In the genomic region with DNA sequence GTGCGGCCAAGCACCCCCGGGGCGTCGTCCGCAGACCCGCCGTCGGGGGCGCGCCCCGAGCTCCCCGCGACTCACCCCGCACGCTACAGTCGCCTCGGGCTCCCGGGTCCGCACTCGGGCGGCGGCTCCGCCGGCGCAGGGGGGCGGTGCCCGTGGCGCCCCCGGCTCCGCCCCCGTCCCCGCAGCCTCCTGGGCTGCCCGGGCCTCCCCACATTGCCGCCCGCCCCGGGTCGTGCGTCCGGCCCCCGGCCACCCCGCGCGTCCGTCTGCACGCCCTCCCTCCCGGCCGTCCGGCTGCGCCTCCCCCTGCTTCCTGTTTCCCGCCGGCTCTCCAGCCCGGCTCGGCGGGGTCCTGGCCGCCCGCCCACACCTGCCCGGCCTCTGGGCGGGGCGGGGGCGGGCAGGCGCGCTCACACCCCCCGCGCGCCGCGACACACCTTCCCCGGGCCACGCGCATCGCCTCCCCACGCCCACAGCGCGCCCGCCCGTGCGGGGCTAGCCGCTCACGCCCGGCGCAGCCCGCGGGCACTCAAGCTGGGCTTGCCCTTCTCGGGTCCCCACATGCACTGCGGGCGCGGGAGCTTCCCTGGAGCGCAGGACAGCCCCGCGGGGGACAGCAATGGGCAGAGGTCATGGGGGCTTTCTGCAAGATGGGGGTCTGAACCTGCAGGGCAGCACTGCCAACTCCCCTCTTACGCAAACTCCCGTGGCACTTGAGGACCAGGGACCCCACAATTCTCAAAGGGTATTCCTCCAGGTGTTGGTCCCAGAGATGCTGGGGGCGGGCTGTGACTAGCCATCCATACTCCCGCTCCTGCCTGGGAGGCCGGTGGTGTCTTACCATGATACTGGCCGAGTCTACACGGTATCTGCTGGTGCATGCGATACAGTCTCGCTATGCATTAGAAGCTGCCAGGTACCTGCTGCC, we compare ENCODE assay signal across 8 cellular contexts. TPM values are rescaled to one million over a fixed set of nuclear protein-coding genes. Genes with fewer than 3 reads are reported as not detected.
DNase-seq lines count a peak whose midpoint lies in the region; FAIRE-seq and TF ChIP-seq lines count a peak whose summit lies in the region.

A gene with protein sequence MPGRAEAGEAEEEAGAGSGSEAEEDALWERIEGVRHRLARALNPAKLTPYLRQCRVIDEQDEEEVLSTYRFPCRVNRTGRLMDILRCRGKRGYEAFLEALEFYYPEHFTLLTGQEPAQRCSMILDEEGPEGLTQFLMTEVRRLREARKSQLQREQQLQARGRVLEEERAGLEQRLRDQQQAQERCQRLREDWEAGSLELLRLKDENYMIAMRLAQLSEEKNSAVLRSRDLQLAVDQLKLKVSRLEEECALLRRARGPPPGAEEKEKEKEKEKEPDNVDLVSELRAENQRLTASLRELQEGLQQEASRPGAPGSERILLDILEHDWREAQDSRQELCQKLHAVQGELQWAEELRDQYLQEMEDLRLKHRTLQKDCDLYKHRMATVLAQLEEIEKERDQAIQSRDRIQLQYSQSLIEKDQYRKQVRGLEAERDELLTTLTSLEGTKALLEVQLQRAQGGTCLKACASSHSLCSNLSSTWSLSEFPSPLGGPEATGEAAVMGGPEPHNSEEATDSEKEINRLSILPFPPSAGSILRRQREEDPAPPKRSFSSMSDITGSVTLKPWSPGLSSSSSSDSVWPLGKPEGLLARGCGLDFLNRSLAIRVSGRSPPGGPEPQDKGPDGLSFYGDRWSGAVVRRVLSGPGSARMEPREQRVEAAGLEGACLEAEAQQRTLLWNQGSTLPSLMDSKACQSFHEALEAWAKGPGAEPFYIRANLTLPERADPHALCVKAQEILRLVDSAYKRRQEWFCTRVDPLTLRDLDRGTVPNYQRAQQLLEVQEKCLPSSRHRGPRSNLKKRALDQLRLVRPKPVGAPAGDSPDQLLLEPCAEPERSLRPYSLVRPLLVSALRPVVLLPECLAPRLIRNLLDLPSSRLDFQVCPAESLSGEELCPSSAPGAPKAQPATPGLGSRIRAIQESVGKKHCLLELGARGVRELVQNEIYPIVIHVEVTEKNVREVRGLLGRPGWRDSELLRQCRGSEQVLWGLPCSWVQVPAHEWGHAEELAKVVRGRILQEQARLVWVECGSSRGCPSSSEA (minus strand): TSS at position 148 of the 928 bp plus-strand sequence. CDS start 215 bp downstream, outside the sequence.

- peak in 1 of 2 donors; percentile 15 for TF ChIP-seq POLR2A in adrenal gland (IDR thresholded peaks at IDR 0.05)

- intact Hi-C loops in adrenal gland (cut with DNase I): no loop called here

- H3K27ac ChIP-seq in HUES6 (ENCODE audit: low read depth, low read length): no peak within 1 kb of the TSS
- peak within 1 kb of the TSS in 3 of 5 donors; percentile 41 to 66 (median 42) for H3K27ac ChIP-seq in adrenal gland
- peak within 1 kb of the TSS; percentile 68 to 98 for H3K27ac ChIP-seq in small intestine (ENCODE audit: low read depth in 1 of 2, low read length in 1 of 2)

- FAIRE-seq in small intestine (lab: Jason Lieb, UNC): no peak
- no peak for FAIRE-seq in D721Med (lab: Jason Lieb, UNC)

- peaks cover 7% of the 10 kb centered on the region for H3K27me3 ChIP-seq in BE2C
- H3K27me3 ChIP-seq in HUES6 (ENCODE audit: control insufficient read depth, insufficient read depth, low read length): peaks cover 28% of the 10 kb centered on the region
- no peaks in the 10 kb centered on the region for H3K27me3 ChIP-seq in adrenal gland
- H3K27me3 ChIP-seq in iPS-15b (ENCODE audit: control insufficient read depth, insufficient read depth, low read length): peaks cover 23% of the 10 kb centered on the region
- peaks cover 0 to 2% of the 10 kb centered on the region in 2 donors for H3K27me3 ChIP-seq in small intestine (ENCODE audit: control insufficient read depth in 2 of 2, insufficient read depth in 2 of 2, low read length in 2 of 2)

- TF ChIP-seq CTCF in BE2C (IDR thresholded peaks at IDR 0.05; ENCODE audit: low read depth, low read length) (no peak), adrenal gland (IDR thresholded peaks at IDR 0.05) (no peak), D721Med (IDR thresholded peaks at IDR 0.05; ENCODE audit: insufficient read depth, missing control alignments) (no peak)

- H3K9ac ChIP-seq in HUES6 (ENCODE audit: low read length): peak within 1 kb of the TSS; percentile 59
- no peak within 1 kb of the TSS for H3K9ac ChIP-seq in iPS-15b (ENCODE audit: low read depth, low read length)

- H3K9me3 ChIP-seq in BE2C: no peaks in the 10 kb centered on the region; the same call in 1 of the 2 replicates
- H3K9me3 ChIP-seq in HUES6 (ENCODE audit: control insufficient read depth, insufficient read depth, low read depth, low read length): no peaks in the 10 kb centered on the region
- no peaks in the 10 kb centered on the region for H3K9me3 ChIP-seq in adrenal gland (replicated peaks in 1 of 3)
- no peaks in the 10 kb centered on the region for H3K9me3 ChIP-seq in iPS-15b (ENCODE audit: control insufficient read depth, insufficient read depth, low read length)
- no peaks in the 10 kb centered on the region for H3K9me3 ChIP-seq in small intestine (ENCODE audit: control insufficient read depth, low read depth)

- no peaks in the 10 kb centered on the region for H3K36me3 ChIP-seq in BE2C
- H3K36me3 ChIP-seq in HUES6 (ENCODE audit: control insufficient read depth, insufficient read depth, low read length): no peaks in the 10 kb centered on the region
- H3K36me3 ChIP-seq in adrenal gland (replicated peaks in 1 of 2): no peaks in the 10 kb centered on the region
- H3K36me3 ChIP-seq in iPS-15b (ENCODE audit: control insufficient read depth, insufficient read depth, low read length): no peaks in the 10 kb centered on the region
- peaks cover 0 to 3% of the 10 kb centered on the region in 2 donors for H3K36me3 ChIP-seq in small intestine (ENCODE audit: control insufficient read depth in 2 of 2, insufficient read depth in 2 of 2, low read length in 2 of 2)

- H3K4me3 ChIP-seq in BE2C (ENCODE audit: low read depth, low read length) (peak within 1 kb of the TSS; percentile 55), HUES6 (ENCODE audit: low read depth, low read length) (peak within 1 kb of the TSS; percentile 68), adrenal gland (peak within 1 kb of the TSS in 2 of 4 donors; percentile 18 to 86), iPS-15b (ENCODE audit: low read depth, low read length) (peak within 1 kb of the TSS; percentile 73), small intestine (ENCODE audit: low read depth in 1 of 2, low read length in 2 of 2) (peak within 1 kb of the TSS; percentile 59 to 88)

- DNase-seq in BE2C (peak; percentile 40), adrenal gland (peak in 1 of 7 donors; percentile 38), small intestine (peak; percentile 63), D721Med (ENCODE audit: insufficient read length, low spot score) (no peak)
- DNase-seq in stimulated activated CD4-positive, alpha-beta T cell treated with anti-CD3 and anti-CD28 coated beads, Interleukin-2, amount 100 ng/mL, for 48 hours: no peak
- DNase-seq in NK-92 treated with Interleukin-12 subunit alpha and Interleukin-12 subunit beta, amount 100 ng/mL, for 24 hours (lab: John Stamatoyannopoulos, UW): no peak

- no peaks in the 10 kb centered on the region for H3K4me1 ChIP-seq in BE2C
- peaks cover 4% of the 10 kb centered on the region for H3K4me1 ChIP-seq in HUES6 (ENCODE audit: control insufficient read depth, insufficient read depth, low read length)
- peaks cover 5% of the 10 kb centered on the region in 2 donors for H3K4me1 ChIP-seq in adrenal gland (replicated peaks in 1 of 2)
- peaks cover 5% of the 10 kb centered on the region for H3K4me1 ChIP-seq in iPS-15b (ENCODE audit: control insufficient read depth, insufficient read depth, low read length)
- peaks cover 2 to 4% of the 10 kb centered on the region in 2 donors for H3K4me1 ChIP-seq in small intestine (ENCODE audit: control insufficient read depth in 2 of 2, insufficient read depth in 1 of 2, low read depth in 1 of 2, low read length in 1 of 2)

- WGBS in adrenal gland, 4 donors: 5 to 67% (median 15%) methylated on average over 6 to 99 of the region's 99 CpGs
- WGBS in small intestine, 3 donors: 5 to 8% (median 6%) methylated on average over 46 to 99 of the region's 99 CpGs

RNA-seq across cellular contexts. Expression of the gene that starts here (rescaled TPM):
- polyA plus RNA-seq in BE2C (2012; ENCODE audit: insufficient read depth, insufficient read length, low read depth): 5.1 TPM
- 10 to 100 TPM; 14.0 to 34.2 (median 20.9) TPM for total RNA-seq in adrenal gland
- 10 to 100 TPM in 2 of 3 donors, 1 to 10 TPM in 1; 4.7 to 24.4 (median 17.4) TPM for polyA plus RNA-seq in adrenal gland
- polyA plus RNA-seq in small intestine: 100 to 1,000 TPM in 2 of 3 donors, 10 to 100 TPM in 1; 48.2 to 129 (median 129) TPM

Comparison
In these comparisons a context has a peak if more than half of its experiments do, and no peak if none do; other contexts are left out.
1. DNase-seq: peak in BE2C (single experiment) and small intestine (single experiment); none in D721Med (single experiment), stimulated activated CD4-positive, alpha-beta T cell treated with anti-CD3 and anti-CD28 coated beads, Interleukin-2, amount 100 ng/mL, for 48 hours (0 of 2) and NK-92 treated with Interleukin-12 subunit alpha and Interleukin-12 subunit beta, amount 100 ng/mL, for 24 hours (single experiment).